In genomic region chr17:7183433-7184090, GRCh38 we compare ENCODE assay signal across 16 cellular contexts. TPM values are rescaled to one million over a fixed set of nuclear protein-coding genes. Genes with fewer than 3 reads are reported as not detected.
DNase-seq lines count a peak whose midpoint lies in the region; ATAC-seq, FAIRE-seq and TF ChIP-seq lines count a peak whose summit lies in the region.
"Had no signal": no experiment of that assay in that cellular context is flagged by ENCODE, and none has a peak within 500 bp of the region (broad histone marks: within the 10 kb centered on the region; RNA-seq: fewer than 3 reads in every experiment).

No MANE protein-coding gene starts in this region.

- ATAC-seq in right lobe of liver = peak in 3 of 4 donors; percentile 6 to 48 (median 11)
- ATAC-seq: GM23338 had no signal

- no peak for TF ChIP-seq CTCF in adrenal gland (IDR thresholded peaks at IDR 0.05)
- TF ChIP-seq CTCF in right lobe of liver (IDR thresholded peaks at IDR 0.05) = no peak

- H3K9me3 ChIP-seq in adrenal gland (replicated peaks in 1 of 3) = no peaks in the 10 kb centered on the region
- H3K9me3 ChIP-seq in right lobe of liver = no peaks in the 10 kb centered on the region
- H3K9me3 ChIP-seq: left lung, Peyer's patch, tibial artery had no signal

- H3K27ac ChIP-seq in adrenal gland (peak overlapping the region in 1 of 5 donors; percentile 52), right lobe of liver (peak overlapping the region in 2 of 3 donors; percentile 14 to 54)
- H3K27ac ChIP-seq: KMS-11, left lung, Peyer's patch, tibial artery had no signal

- H3K36me3 ChIP-seq in H7 (replicated peaks; ENCODE audit: control insufficient read depth, insufficient read depth, low read length) (no peaks in the 10 kb centered on the region), adrenal gland (replicated peaks in 1 of 2) (no peaks in the 10 kb centered on the region), right lobe of liver (no peaks in the 10 kb centered on the region)
- H3K36me3 ChIP-seq: left lung, Peyer's patch, tibial artery had no signal

- H3K4me3 ChIP-seq in H7 (ENCODE audit: insufficient read depth, low read depth, low read length) (no peak overlapping the region), adrenal gland (no peak overlapping the region), right lobe of liver (no peak overlapping the region)
- H3K4me3 ChIP-seq: GM23338, left lung, Peyer's patch, tibial artery had no signal

- intact Hi-C loops in adrenal gland (cut with DNase I) (no loop called here), right lobe of liver (cut with DNase I) (no loop called here)

- no peaks in the 10 kb centered on the region; the same call in none of the 2 replicates for H3K27me3 ChIP-seq in H7 (ENCODE audit: control insufficient read depth, insufficient read depth, low read length)
- no peaks in the 10 kb centered on the region for H3K27me3 ChIP-seq in adrenal gland
- H3K27me3 ChIP-seq in right lobe of liver = no peaks in the 10 kb centered on the region
- H3K27me3 ChIP-seq: Peyer's patch had no signal

- 74 to 81% (median 76%) methylated on average over 7 of the region's 7 CpGs for WGBS in adrenal gland, 4 donors
- WGBS in right lobe of liver (ENCODE audit: insufficient coverage, low coverage, low lambda C conversion rate, missing lambda C conversion rate) = 57% methylated on average over 5 of the region's 7 CpGs

- FAIRE-seq in urothelium cell line (lab: Jason Lieb, UNC) = no peak
- FAIRE-seq: small intestine had no signal

- H3K4me1 ChIP-seq in adrenal gland (replicated peaks in 1 of 2) (peaks cover 0 to 8% of the 10 kb centered on the region in 2 donors), right lobe of liver (peaks cover 0 to 19% (median 8%) of the 10 kb centered on the region in 4 donors)
- H3K4me1 ChIP-seq: Peyer's patch, tibial artery had no signal

- no peak for TF ChIP-seq POLR2A in adrenal gland (IDR thresholded peaks at IDR 0.05)
- no peak for TF ChIP-seq POLR2A in right lobe of liver (IDR thresholded peaks at IDR 0.05)

- DNase-seq in H7 (peak; percentile 28), adrenal gland (peak in 5 of 7 donors; percentile 52 to 69 (median 61)), right lobe of liver (peak in 1 of 3 donors; percentile 50), urothelium cell line (ENCODE audit: low spot score) (no peak), NCI-H748 (lab: John Stamatoyannopoulos, UW; ENCODE audit: unreplicated experiment) (no peak)
- no peak for DNase-seq in stimulated activated CD4-positive, alpha-beta T cell treated with anti-CD3 and anti-CD28 coated beads, Interleukin-4, amount 100 ng/mL, for 4 hours
- DNase-seq: activated CD4-positive, alpha-beta memory T cell treated with anti-CD3 and anti-CD28 coated beads, Interleukin-2, amount 10 ng/mL, durations not matched to agents 7 days and 5 days; AML-193; cerebellar nuclear complex; NCI-H748 treated with DMSO at 0.1 percent for 48 hours had no signal

RNA-seq across cellular contexts. Expression of gene ASGR1, which starts 4.4 kb away (rescaled TPM):
- total RNA-seq in H7 (2014; rRNA removed; shearing (Covaris generic)) = 12.3 and 15.4 TPM in 2 replicates
- total RNA-seq in adrenal gland (1 to 10 TPM in 5 of 8 donors, under 1 TPM in 1, not detected in 2; 0.63 to 2.4 (median 1.6) TPM), right lobe of liver (100 to 1,000 TPM; 399 to 624 (median 417) TPM)
- 1 to 10 TPM in 2 of 3 donors, under 1 TPM in 1; 0.29 to 6.9 (median 5.0) TPM for polyA plus RNA-seq in adrenal gland

RNA-seq across cellular contexts. Expression of gene DLG4, which starts 36.1 kb away (rescaled TPM):
- 21.0 and 27.6 TPM in 2 replicates for total RNA-seq in H7 (2014; rRNA removed; shearing (Covaris generic))
- total RNA-seq in adrenal gland (10 to 100 TPM; 17.7 to 70.2 (median 31.9) TPM), right lobe of liver (1 to 10 TPM; 3.0 to 6.4 (median 4.1) TPM)
- polyA plus RNA-seq in adrenal gland = 100 to 1,000 TPM in 1 of 3 donors, 10 to 100 TPM in 2; 19.1 to 172 (median 29.6) TPM

RNA-seq across cellular contexts. Expression of gene ACADVL, which starts 36.2 kb away (rescaled TPM):
- total RNA-seq in H7 (2014; rRNA removed; shearing (Covaris generic)) = 362 and 410 TPM in 2 replicates
- 1,000 to 10,000 TPM; 1,309 to 2,378 (median 1,772) TPM for total RNA-seq in adrenal gland
- 1,000 to 10,000 TPM in 2 of 3 donors, 100 to 1,000 TPM in 1; 972 to 6,098 (median 5,777) TPM for polyA plus RNA-seq in adrenal gland
- total RNA-seq in right lobe of liver = 1,000 to 10,000 TPM in 3 of 6 experiments, 100 to 1,000 TPM in 3; 640 to 1,849 (median 1,071) TPM

RNA-seq across cellular contexts. Expression of gene DVL2, which starts 50.8 kb away (rescaled TPM):
- total RNA-seq in H7 (2014; rRNA removed; shearing (Covaris generic)) = 75.0 and 90.9 TPM in 2 replicates
- total RNA-seq in adrenal gland = 10 to 100 TPM; 25.2 to 87.2 (median 47.9) TPM
- polyA plus RNA-seq in adrenal gland = 10 to 100 TPM; 11.8 to 80.9 (median 19.2) TPM
- 10 to 100 TPM in 4 of 6 experiments, 1 to 10 TPM in 2; 9.6 to 13.5 (median 12.8) TPM for total RNA-seq in right lobe of liver

RNA-seq across cellular contexts. Expression of gene PHF23, which starts 55.7 kb away (rescaled TPM):
- total RNA-seq in H7 (2014; rRNA removed; shearing (Covaris generic)) = 54.9 and 56.2 TPM in 2 replicates
- total RNA-seq in adrenal gland (100 to 1,000 TPM in 1 of 8 donors, 10 to 100 TPM in 7; 33.5 to 141 (median 64.5) TPM), right lobe of liver (10 to 100 TPM; 16.0 to 24.3 (median 18.2) TPM)
- polyA plus RNA-seq in adrenal gland = 10 to 100 TPM; 28.0 to 80.3 (median 49.6) TPM

Comparison
In these comparisons a context has a peak if more than half of its experiments do, and no peak if none do; other contexts are left out.
1. DNase-seq: peak in H7 (single experiment) and adrenal gland (5 of 7); none in urothelium cell line (single experiment), NCI-H748 (single experiment) and stimulated activated CD4-positive, alpha-beta T cell treated with anti-CD3 and anti-CD28 coated beads, Interleukin-4, amount 100 ng/mL, for 4 hours (0 of 2).
2. RNA of gene ASGR1, which starts 4.4 kb away (total RNA-seq): 399 to 624 TPM in right lobe of liver; 12.3 to 15.4 TPM in H7 and 0.63 to 2.4 TPM in adrenal gland; every median in the first group is over 10 times any median in the second.